In genomic region chr7:65647153-65647964, GRCh38 we compare ENCODE assay signal across 6 cellular contexts.
DNase-seq lines count a peak whose midpoint lies in the region; ATAC-seq and TF ChIP-seq lines count a peak whose summit lies in the region.
"Not testable (repeated sequence)": the region's sequence is repeated elsewhere in the genome, so short reads cannot be mapped to it uniquely, and the experiment has no call there.

No MANE protein-coding gene starts in this region.

- not testable (repeated sequence) for H2AK9ac ChIP-seq in IMR-90 (replicated peaks; ENCODE audit: low read depth, low read length, poor library complexity)

- not testable (repeated sequence) for H3K4me2 ChIP-seq in DND-41 (ENCODE audit: insufficient read depth, low read length); IMR-90 (ENCODE audit: low read depth, low read length)

- not testable (repeated sequence) for H3K9me1 ChIP-seq in IMR-90 (ENCODE audit: insufficient read depth, low read length)

- not testable (repeated sequence) for H2AK5ac ChIP-seq in IMR-90 (ENCODE audit: low read depth, low read length)

- not testable (repeated sequence) for H3K36me3 ChIP-seq in DND-41 (ENCODE audit: insufficient read depth, low read length); IMR-90 (ENCODE audit: control insufficient read depth, insufficient read depth, low read length)

- dilution Hi-C loops in IMR-90 (cut with HindIII; ENCODE audit: low sequenced_read_pairs, unreplicated experiment) = not testable (repeated sequence)

- DNase-seq in DND-41; IMR-90; WTC11 (ENCODE audit: low spot score); effector memory CD8-positive, alpha-beta T cell; left ventricle myocardium superior; memory B cell (ENCODE audit: low spot score in 2 of 2): not testable (repeated sequence)

- TF ChIP-seq RAD21 in IMR-90 (IDR thresholded peaks at IDR 0.05; ENCODE audit: low read length) = not testable (repeated sequence)

- not testable (repeated sequence) for H3K36me3 Mint-ChIP-seq in WTC11; effector memory CD8-positive, alpha-beta T cell (ENCODE audit: insufficient read depth); memory B cell

- in situ Hi-C loops in IMR-90 (cut with MboI; ENCODE audit: low sequenced_read_pairs) = not testable (repeated sequence)

- not testable (repeated sequence) for H3K9ac ChIP-seq in DND-41 (ENCODE audit: low read depth, low read length); IMR-90 (ENCODE audit: low read depth, low read length)

- not testable (repeated sequence) for H2AFZ ChIP-seq in DND-41 (ENCODE audit: low read depth, low read length); IMR-90 (replicated peaks; ENCODE audit: low read length, poor library complexity)

- not testable (repeated sequence) for H4K5ac ChIP-seq in IMR-90 (ENCODE audit: low read depth, low read length)

- H3K27me3 ChIP-seq in DND-41 (ENCODE audit: insufficient read depth, low read length, poor library complexity); IMR-90 (ENCODE audit: control insufficient read depth, insufficient read depth, low read length): not testable (repeated sequence)

- not testable (repeated sequence) for BruUV-seq in IMR-90 (replicated peaks; lab: Mats Ljungman, UMichigan)

- not testable (repeated sequence) for TF ChIP-seq CTCF in DND-41 (IDR thresholded peaks at IDR 0.05; ENCODE audit: borderline replicate concordance, extremely low read depth, low read length, poor library complexity, severe bottlenecking); IMR-90 (conservative IDR thresholded peaks at IDR 0.05; ENCODE audit: low read depth, low read length); WTC11 (IDR thresholded peaks at IDR 0.05)

- H2BK20ac ChIP-seq in IMR-90 (ENCODE audit: low read depth, low read length) = not testable (repeated sequence)

- not testable (repeated sequence) for H3K79me2 ChIP-seq in DND-41 (ENCODE audit: insufficient read depth, low read length)

- WGBS in IMR-90 (ENCODE audit: extremely low coverage in 2 of 2, insufficient read length in 1 of 2), 2 experiments = no CpG with 5 or more reads among the region's 78 CpGs

- H3K9me3 Mint-ChIP-seq in WTC11 = peaks cover 11% of the 10 kb centered on the region
- H3K9me3 Mint-ChIP-seq in effector memory CD8-positive, alpha-beta T cell; memory B cell: not testable (repeated sequence)

- H2BK5ac ChIP-seq in IMR-90 (ENCODE audit: low read depth, low read length, poor library complexity, severe bottlenecking) = not testable (repeated sequence)

- H3K4me3 Mint-ChIP-seq in WTC11; effector memory CD8-positive, alpha-beta T cell; memory B cell: not testable (repeated sequence)

- H3K4me3 ChIP-seq in DND-41 (ENCODE audit: low read depth in 1 of 2, low read length in 2 of 2); IMR-90 (ENCODE audit: insufficient read depth, low read depth, low read length): not testable (repeated sequence)

- ATAC-seq in DND-41 (ENCODE audit: insufficient read depth, low read depth) (peak; percentile 62), IMR-90 (ENCODE audit: low read depth) (peak; percentile 42), WTC11 (peak; percentile 78), left ventricle myocardium superior (peak; percentile 47), memory B cell (ENCODE audit: low read depth) (peak; percentile 24)
- ATAC-seq in effector memory CD8-positive, alpha-beta T cell (replicated peaks) = peak; percentile 50

- not testable (repeated sequence) for H3K4me1 ChIP-seq in DND-41 (ENCODE audit: insufficient read depth, low read length); IMR-90 (ENCODE audit: control insufficient read depth, insufficient read depth, low read length)

- H3K4me1 Mint-ChIP-seq in WTC11; effector memory CD8-positive, alpha-beta T cell (ENCODE audit: low read depth in 2 of 2); memory B cell: not testable (repeated sequence)

- H3K4ac ChIP-seq in IMR-90 (ENCODE audit: low read depth, low read length) = not testable (repeated sequence)

- CTCF ChIA-PET in IMR-90 (lab: Yijun Ruan, JAX); WTC11 (lab: Charles Lee): not testable (repeated sequence)

- not testable (repeated sequence) for H3K27ac ChIP-seq in DND-41 (ENCODE audit: low read length); IMR-90 (ENCODE audit: insufficient read depth, low read length)

- H3K79me1 ChIP-seq in IMR-90 (ENCODE audit: low read depth in 1 of 2, low read length in 2 of 2) = not testable (repeated sequence)

- H4K20me1 ChIP-seq in DND-41 (ENCODE audit: insufficient read depth, low read length); IMR-90 (ENCODE audit: insufficient read depth, low read length): not testable (repeated sequence)

- POLR2A ChIA-PET in IMR-90 (lab: Charles Lee; ENCODE audit: unreplicated experiment); WTC11 (lab: Charles Lee): not testable (repeated sequence)

- not testable (repeated sequence) for H3K9me3 ChIP-seq in DND-41 (ENCODE audit: insufficient read depth, low read length, severe bottlenecking); IMR-90 (ENCODE audit: control insufficient read depth, insufficient read depth, low read length)

- not testable (repeated sequence) for H2BK15ac ChIP-seq in IMR-90 (ENCODE audit: low read depth, low read length)

- not testable (repeated sequence) for TF ChIP-seq POLR2A in IMR-90 (IDR thresholded peaks at IDR 0.05; ENCODE audit: low read depth, low read length)

- H4K91ac ChIP-seq in IMR-90 (ENCODE audit: insufficient read depth, low read depth, low read length) = not testable (repeated sequence)

- H3K27me3 Mint-ChIP-seq in WTC11 (ENCODE audit: low read depth); effector memory CD8-positive, alpha-beta T cell; memory B cell: not testable (repeated sequence)

- not testable (repeated sequence) for H3K18ac ChIP-seq in IMR-90 (ENCODE audit: low read depth, low read length)

- H3K14ac ChIP-seq in IMR-90 (replicated peaks; ENCODE audit: low read depth, low read length) = not testable (repeated sequence)

- not testable (repeated sequence) for H2BK120ac ChIP-seq in IMR-90 (ENCODE audit: low read depth, low read length)

- H3K23ac ChIP-seq in IMR-90 (ENCODE audit: low read depth, low read length) = not testable (repeated sequence)

- intact Hi-C loops in IMR-90 (cut with micrococcal nuclease); left ventricle myocardium superior (cut with micrococcal nuclease): not testable (repeated sequence)

- not testable (repeated sequence) for H4K8ac ChIP-seq in IMR-90 (ENCODE audit: low read depth in 2 of 2, low read length in 2 of 2)

- H3K56ac ChIP-seq in IMR-90 (ENCODE audit: extremely low read depth, insufficient read depth, low read length) = not testable (repeated sequence)

- H3K27ac Mint-ChIP-seq in WTC11; effector memory CD8-positive, alpha-beta T cell; memory B cell: not testable (repeated sequence)

Comparison
In these comparisons a context has a peak if more than half of its experiments do, and no peak if none do; other contexts are left out.
1. ATAC-seq: peak in every context shown above with its lines; median percentile 78 in WTC11; 62 in DND-41; 50 in effector memory CD8-positive, alpha-beta T cell; 47 in left ventricle myocardium superior; 42 in IMR-90; 24 in memory B cell.